Comparison of ENCODE assay signal across 8 cellular contexts in genomic region chr11:29527391-29527936, GRCh38.
DNase-seq lines count a peak whose midpoint lies in the region; ATAC-seq and TF ChIP-seq lines count a peak whose summit lies in the region.

No MANE protein-coding gene starts in this region.

- H3K27me3 ChIP-seq in DND-41 (ENCODE audit: insufficient read depth, low read length, poor library complexity) (no peaks in the 10 kb centered on the region), BE2C (no peaks in the 10 kb centered on the region)

- no peak for ATAC-seq in DND-41 (ENCODE audit: insufficient read depth, low read depth)
- ATAC-seq in HG02938 (IDR thresholded peaks at IDR 0.05; ENCODE audit: unreplicated experiment): peak; percentile 79
- ATAC-seq in left ventricle myocardium superior: peak; percentile 47

- H4K20me1 ChIP-seq in DND-41 (ENCODE audit: insufficient read depth, low read length): no peaks in the 10 kb centered on the region

- H3K9me3 ChIP-seq in DND-41 (ENCODE audit: insufficient read depth, low read length, severe bottlenecking): no peaks in the 10 kb centered on the region
- no peaks in the 10 kb centered on the region for H3K9me3 ChIP-seq in BE2C

- H3K4me1 ChIP-seq in DND-41 (ENCODE audit: insufficient read depth, low read length): no peaks in the 10 kb centered on the region
- no peaks in the 10 kb centered on the region for H3K4me1 ChIP-seq in BE2C

- no peak overlapping the region for H3K4me2 ChIP-seq in DND-41 (ENCODE audit: insufficient read depth, low read length)

- H2AFZ ChIP-seq in DND-41 (ENCODE audit: low read depth, low read length): no peak overlapping the region

- no peak for DNase-seq in DND-41
- DNase-seq in SIG-M5 (lab: John Stamatoyannopoulos, UW): peak; percentile 93
- DNase-seq in left ventricle myocardium superior: no peak
- no peak for DNase-seq in NCI-H1436 treated with DMSO at 0.1 percent for 48 hours (lab: John Stamatoyannopoulos, UW)
- DNase-seq in BE2C: no peak
- no peak for DNase-seq in activated CD8-positive, alpha-beta memory T cell treated with anti-CD3 and anti-CD28 coated beads, Interleukin-2, amount 50 U/mL, for 48 hours
- DNase-seq in erythroblast (lab: John Stamatoyannopoulos, UW): no peak

- no peak for TF ChIP-seq POLR2A in erythroblast (IDR thresholded peaks at IDR 0.05; ENCODE audit: low read length)

- no peak overlapping the region for H3K27ac ChIP-seq in DND-41 (ENCODE audit: low read length)

- H3K79me2 ChIP-seq in DND-41 (ENCODE audit: insufficient read depth, low read length): no peaks in the 10 kb centered on the region

- TF ChIP-seq CTCF in DND-41 (IDR thresholded peaks at IDR 0.05; ENCODE audit: borderline replicate concordance, extremely low read depth, low read length, poor library complexity, severe bottlenecking) (peak; percentile 25), BE2C (IDR thresholded peaks at IDR 0.05; ENCODE audit: low read depth, low read length) (no peak; the same call in 1 of the 2 replicates)

- H3K4me3 ChIP-seq in DND-41 (ENCODE audit: low read depth in 1 of 2, low read length in 2 of 2) (no peak overlapping the region), BE2C (ENCODE audit: low read depth, low read length) (no peak overlapping the region)

- H3K9ac ChIP-seq in DND-41 (ENCODE audit: low read depth, low read length): no peak overlapping the region

- intact Hi-C loops in left ventricle myocardium superior (cut with micrococcal nuclease): no loop called here

- H3K36me3 ChIP-seq in DND-41 (ENCODE audit: insufficient read depth, low read length): no peaks in the 10 kb centered on the region
- H3K36me3 ChIP-seq in BE2C: no peaks in the 10 kb centered on the region
